ENCODE assay signal across 8 cellular contexts in genomic region chr16:68590201-68590994, GRCh38. TPM values are rescaled to one million over a fixed set of nuclear protein-coding genes. Genes with fewer than 3 reads are reported as not detected.
DNase-seq lines count a peak whose midpoint lies in the region; ATAC-seq, FAIRE-seq and TF ChIP-seq lines count a peak whose summit lies in the region.

No MANE protein-coding gene starts in this region.

- no peaks in the 10 kb centered on the region for H3K27me3 ChIP-seq in CD8-positive, alpha-beta T cell (ENCODE audit: insufficient read depth, low read length)
- H3K27me3 ChIP-seq in Karpas-422 (ENCODE audit: low read length), result no peaks in the 10 kb centered on the region
- peaks cover 0 to 3% of the 10 kb centered on the region in 2 experiments; a peak in 1 of 5 replicates for H3K27me3 ChIP-seq in HepG2 (ENCODE audit: control insufficient read depth in 1 of 2, insufficient read depth in 2 of 2, low read length in 2 of 2)

- H3K27ac Mint-ChIP-seq in CD8-positive, alpha-beta T cell, result no peak overlapping the region

- peak; percentile 52 for TF ChIP-seq CTCF in CD8-positive, alpha-beta T cell (IDR thresholded peaks at IDR 0.05)
- TF ChIP-seq CTCF in WI38 (IDR thresholded peaks at IDR 0.05; ENCODE audit: low read depth, low read length) (peak; percentile 58), HepG2 (CRISPR knock-in tag; IDR thresholded peaks at IDR 0.05) (peak; percentile 97)

- DNase-seq in CD8-positive, alpha-beta T cell, result peak; percentile 6 to 66 (median 62)
- DNase-seq in Karpas-422 (peak; percentile 83), T47D (ENCODE audit: low read depth in 1 of 2, low spot score in 1 of 2) (peak; percentile 74 to 75), HepG2 (ENCODE audit: low spot score) (peak; percentile 60), GM19238 (ENCODE audit: insufficient read length, low spot score) (no peak), DMS153 (lab: John Stamatoyannopoulos, UW) (no peak)
- peak; percentile 42 for DNase-seq in stimulated activated CD8-positive, alpha-beta memory T cell treated with anti-CD3 and anti-CD28 coated beads, Interleukin-15, amount 100 ng/mL, for 24 hours (ENCODE audit: low read depth)

- TF ChIP-seq RAD21 in HepG2 (CRISPR knock-in tag; IDR thresholded peaks at IDR 0.05), result peak; percentile 97

- no peaks in the 10 kb centered on the region for H3K9me2 ChIP-seq in Karpas-422 (replicated peaks; ENCODE audit: insufficient read depth, low read length)

- FAIRE-seq in HepG2 (lab: Jason Lieb, UNC), result peak; percentile 63

- TF ChIP-seq POLR2A in HepG2 (IDR thresholded peaks at IDR 0.05; ENCODE audit: insufficient read depth in 1 of 2, low read depth in 2 of 2, low read length in 2 of 2), result no peak

- H3K9me3 ChIP-seq in CD8-positive, alpha-beta T cell (ENCODE audit: low read length), result no peaks in the 10 kb centered on the region
- H3K9me3 ChIP-seq in Karpas-422 (ENCODE audit: low read length) (no peaks in the 10 kb centered on the region), HepG2 (ENCODE audit: low read length) (no peaks in the 10 kb centered on the region)

- H3K9ac ChIP-seq in Karpas-422 (ENCODE audit: low read length) (peak overlapping the region; percentile 35), HepG2 (ENCODE audit: insufficient read depth, low read depth, low read length) (no peak overlapping the region)

- no peaks in the 10 kb centered on the region for H3K36me3 ChIP-seq in CD8-positive, alpha-beta T cell (ENCODE audit: insufficient read depth, low read length)
- H3K36me3 ChIP-seq in Karpas-422 (ENCODE audit: insufficient read depth, low read length), result no peaks in the 10 kb centered on the region
- no peaks in the 10 kb centered on the region for H3K36me3 ChIP-seq in HepG2 (replicated peaks in 1 of 2; ENCODE audit: control insufficient read depth in 1 of 2, insufficient read depth in 2 of 2, low read length in 2 of 2)

- peak; percentile 83 for ATAC-seq in CD8-positive, alpha-beta T cell
- ATAC-seq in HepG2, result peak; percentile 100

- 7% methylated on average over 26 of the region's 26 CpGs for WGBS in HepG2 (ENCODE audit: low lambda C conversion rate)

- BruUV-seq in HepG2 (replicated peaks; lab: Mats Ljungman, UMichigan), result no TSS peak

- H3K79me2 ChIP-seq in Karpas-422 (ENCODE audit: low read length) (no peaks in the 10 kb centered on the region), HepG2 (ENCODE audit: insufficient read depth, low read length) (no peaks in the 10 kb centered on the region)

- intact Hi-C loops in CD8-positive, alpha-beta T cell (cut with DNase I, micrococcal nuclease), result loop anchor here (2.0 to 5.0 kb wide), 4 partner anchors 63 to 534 kb away; no protein-coding TSS in a partner anchor
- intact Hi-C loops in HepG2 (cut with micrococcal nuclease; ENCODE audit: unreplicated experiment), result loop anchor here (5.0 kb wide), 1 partner anchor 212 kb away; no protein-coding TSS in a partner anchor

- peaks cover 4% of the 10 kb centered on the region for H3K9me3 Mint-ChIP-seq in CD8-positive, alpha-beta T cell

- H3K27me3 Mint-ChIP-seq in CD8-positive, alpha-beta T cell (ENCODE audit: low read depth), result no peaks in the 10 kb centered on the region

- peaks cover 2% of the 10 kb centered on the region for H3K4me1 Mint-ChIP-seq in CD8-positive, alpha-beta T cell (ENCODE audit: low read depth)

- CTCF ChIA-PET in CD8-positive, alpha-beta T cell (lab: Charles Lee), result interaction anchor here (0.7 to 8.4 kb wide), 14 partner anchors 9 to 534 kb away, joined by 3 to 112 read pairs (median 7); no protein-coding TSS in a partner anchor
- CTCF ChIA-PET in HepG2 (lab: Yijun Ruan, JAX; ENCODE audit: low intra/inter-chr PET ratio, low total read pairs), result interaction anchor here (0.7 to 1.9 kb wide), 4 partner anchors 62 to 533 kb away, joined by 3 to 13 read pairs (median 8); no protein-coding TSS in a partner anchor

- no peaks in the 10 kb centered on the region for H3K4me1 ChIP-seq in CD8-positive, alpha-beta T cell (ENCODE audit: insufficient read depth, low read length)
- H3K4me1 ChIP-seq in Karpas-422 (ENCODE audit: low read length) (peaks cover 3% of the 10 kb centered on the region; the same call in 1 of the 2 replicates), HepG2 (ENCODE audit: insufficient read depth, low read length) (no peaks in the 10 kb centered on the region)

- POLR2A ChIA-PET in CD8-positive, alpha-beta T cell (lab: Charles Lee), result no interaction called here
- POLR2A ChIA-PET in HepG2 (lab: Yijun Ruan, JAX), result interaction anchor here (0.5 to 1.7 kb wide), 7 partner anchors 20 to 549 kb away, joined by 3 to 7 read pairs (median 3); partner anchors contain the start of gene TANGO6

- no peak for TF ChIP-seq EP300 in HepG2 (IDR thresholded peaks at IDR 0.05; ENCODE audit: low read depth in 2 of 2, low read length in 2 of 2)
- TF ChIP-seq EP300 in HepG2 (CRISPR knock-in tag; IDR thresholded peaks at IDR 0.05; ENCODE audit: borderline replicate concordance), result 0 out of 2 replicates have a peak, but pooled peaks have one; percentile 6

- H3K4me3 Mint-ChIP-seq in CD8-positive, alpha-beta T cell, result no peak overlapping the region

- H4K20me1 ChIP-seq in Karpas-422 (ENCODE audit: insufficient read depth, low read depth, low read length) (no peaks in the 10 kb centered on the region), HepG2 (ENCODE audit: insufficient read depth, low read length) (no peaks in the 10 kb centered on the region)

- peaks cover 2% of the 10 kb centered on the region for H3K36me3 Mint-ChIP-seq in CD8-positive, alpha-beta T cell

- no peak overlapping the region for H3K4me3 ChIP-seq in CD8-positive, alpha-beta T cell (ENCODE audit: low read depth, low read length)
- H3K4me3 ChIP-seq in Karpas-422 (ENCODE audit: low read length) (no peak overlapping the region; the same call in 1 of the 2 replicates), WI38 (ENCODE audit: low read depth, low read length) (0 out of 2 replicates have a peak overlapping the region, but pooled peaks have one; percentile 26), HepG2 (replicated peaks in 1 of 3; ENCODE audit: insufficient read depth in 1 of 3, low read depth in 2 of 3, low read length in 3 of 3) (peak overlapping the region in 1 of 3 experiments; percentile 44; a peak in 1 of 6 replicates)

- H3K4me2 ChIP-seq in Karpas-422 (ENCODE audit: low read depth, low read length, poor library complexity, severe bottlenecking) (peak overlapping the region; percentile 32), HepG2 (ENCODE audit: low read depth, low read length) (peak overlapping the region; percentile 75)

- in situ Hi-C loops in T47D (cut with HindIII; ENCODE audit: low pct_unique_long_range_greater_than_20kb, low sequenced_read_pairs), result no loop called here
- in situ Hi-C loops in HepG2 (cut with HindIII; ENCODE audit: extremely low pct_ligation_motif_present, low pct_unique_long_range_greater_than_20kb), result loop anchor here (5.0 kb wide), 1 partner anchor 63 kb away; no protein-coding TSS in a partner anchor

- H2AFZ ChIP-seq in Karpas-422 (ENCODE audit: low read length), result peak overlapping the region; percentile 37; the same call in 1 of the 2 replicates
- peak overlapping the region; percentile 50 for H2AFZ ChIP-seq in HepG2 (ENCODE audit: low read length)

- H3K27ac ChIP-seq in CD8-positive, alpha-beta T cell (ENCODE audit: low read depth, low read length), result no peak overlapping the region
- H3K27ac ChIP-seq in Karpas-422 (ENCODE audit: low read length) (no peak overlapping the region), HepG2 (ENCODE audit: extremely low read length, insufficient read depth, low read length) (no peak overlapping the region)

RNA-seq across cellular contexts. Expression of gene ZFP90, which starts 51.3 kb away (rescaled TPM):
- total RNA-seq in CD8-positive, alpha-beta T cell, result 10 to 100 TPM; 17.0 to 23.5 TPM
- total RNA-seq in Karpas-422 (2014; rRNA removed; shearing (Covaris generic); ENCODE audit: low replicate concordance), result 24.1 and 34.8 TPM in 2 replicates
- total RNA-seq in HepG2 (2016; rRNA removed; fragmentation: Illumina TruSeq; extraction: Trizol), result 17.6 and 21.9 TPM in 2 replicates
- total RNA-seq in HepG2 (2016; cell fraction: cytosol; rRNA removed; fragmentation: Illumina TruSeq; extraction: Trizol; ENCODE audit: low read depth), result 5.3 and 6.1 TPM in 2 replicates
- 16.8 and 19.8 TPM in 2 replicates for total RNA-seq in HepG2 (2016; cell fraction: insoluble cytoplasmic fraction; rRNA removed; fragmentation: Illumina TruSeq; extraction: Trizol)
- total RNA-seq in HepG2 (2016; cell fraction: membrane; rRNA removed; fragmentation: Illumina TruSeq; extraction: Trizol), result 12.0 and 12.6 TPM in 2 replicates
- 16.4 and 21.3 TPM in 2 replicates for total RNA-seq in HepG2 (2016; cell fraction: nucleus; rRNA removed; fragmentation: Illumina TruSeq; extraction: Trizol)
- polyA plus RNA-seq in HepG2 (2011; rRNA removed), result 17.6 and 18.9 TPM in 2 replicates
- polyA plus RNA-seq in HepG2 (2011; cell fraction: cytosol; rRNA removed), result 8.1 and 9.3 TPM in 2 replicates
- 36.1 and 55.4 TPM in 2 replicates for polyA plus RNA-seq in HepG2 (2011; cell fraction: nucleus; rRNA removed)
- polyA plus RNA-seq in HepG2 (2012), result 12.8 and 14.6 TPM in 2 replicates
- 4.5 and 5.6 TPM in 2 replicates for polyA plus RNA-seq in HepG2 (2016; cell fraction: cytosol; fragmentation: Illumina TruSeq; extraction: Trizol; ENCODE audit: low read depth)
- 14.3 and 14.6 TPM in 2 replicates for polyA plus RNA-seq in HepG2 (2016; cell fraction: insoluble cytoplasmic fraction; fragmentation: Illumina TruSeq; extraction: Trizol; ENCODE audit: low read depth)
- 6.2 and 9.0 TPM in 2 replicates for polyA plus RNA-seq in HepG2 (2016; cell fraction: membrane; fragmentation: Illumina TruSeq; extraction: Trizol; ENCODE audit: low read depth)
- polyA plus RNA-seq in HepG2 (2016; cell fraction: nucleus; fragmentation: Illumina TruSeq; extraction: Trizol; ENCODE audit: insufficient read depth, low read depth), result 27.9 and 29.5 TPM in 2 replicates
- 0.58 and 14.8 TPM in 2 replicates for polyA minus RNA-seq in HepG2 (2011; rRNA and poly(A)+ RNA removed; ENCODE audit: low replicate concordance)
- polyA minus RNA-seq in HepG2 (2011; cell fraction: cytosol; rRNA and poly(A)+ RNA removed), result 13.7 and 13.9 TPM in 2 replicates
- 28.3 and 40.0 TPM in 2 replicates for polyA minus RNA-seq in HepG2 (2011; cell fraction: nucleus; rRNA and poly(A)+ RNA removed)

RNA-seq across cellular contexts. Expression of gene CDH3, which starts 54.7 kb away (rescaled TPM):
- under 1 TPM; 0.22 to 0.36 TPM for total RNA-seq in CD8-positive, alpha-beta T cell
- total RNA-seq in Karpas-422 (2014; rRNA removed; shearing (Covaris generic); ENCODE audit: low replicate concordance), result 0.97 TPM in 1 of 2 replicates, not detected in the other
- total RNA-seq in HepG2 (2016; rRNA removed; fragmentation: Illumina TruSeq; extraction: Trizol), result not detected in 2 replicates
- total RNA-seq in HepG2 (2016; cell fraction: cytosol; rRNA removed; fragmentation: Illumina TruSeq; extraction: Trizol; ENCODE audit: low read depth), result not detected in 2 replicates
- total RNA-seq in HepG2 (2016; cell fraction: insoluble cytoplasmic fraction; rRNA removed; fragmentation: Illumina TruSeq; extraction: Trizol), result not detected in 2 replicates
- not detected in 2 replicates for total RNA-seq in HepG2 (2016; cell fraction: membrane; rRNA removed; fragmentation: Illumina TruSeq; extraction: Trizol)
- 0.22 TPM in 1 of 2 replicates, not detected in the other for total RNA-seq in HepG2 (2016; cell fraction: nucleus; rRNA removed; fragmentation: Illumina TruSeq; extraction: Trizol)
- polyA plus RNA-seq in HepG2 (2011; rRNA removed), result 0.11 and 0.57 TPM in 2 replicates
- polyA plus RNA-seq in HepG2 (2011; cell fraction: cytosol; rRNA removed), result 0.09 and 0.32 TPM in 2 replicates
- 0.19 and 0.23 TPM in 2 replicates for polyA plus RNA-seq in HepG2 (2011; cell fraction: nucleus; rRNA removed)
- 0.12 and 0.25 TPM in 2 replicates for polyA plus RNA-seq in HepG2 (2012)
- not detected in 2 replicates for polyA plus RNA-seq in HepG2 (2016; cell fraction: cytosol; fragmentation: Illumina TruSeq; extraction: Trizol; ENCODE audit: low read depth)
- 0.22 TPM in 1 of 2 replicates, not detected in the other for polyA plus RNA-seq in HepG2 (2016; cell fraction: insoluble cytoplasmic fraction; fragmentation: Illumina TruSeq; extraction: Trizol; ENCODE audit: low read depth)
- polyA plus RNA-seq in HepG2 (2016; cell fraction: membrane; fragmentation: Illumina TruSeq; extraction: Trizol; ENCODE audit: low read depth), result not detected in 2 replicates
- polyA plus RNA-seq in HepG2 (2016; cell fraction: nucleus; fragmentation: Illumina TruSeq; extraction: Trizol; ENCODE audit: insufficient read depth, low read depth), result not detected in 2 replicates
- 1.1 TPM in 1 of 2 replicates, not detected in the other for polyA minus RNA-seq in HepG2 (2011; rRNA and poly(A)+ RNA removed; ENCODE audit: low replicate concordance)
- not detected in 2 replicates for polyA minus RNA-seq in HepG2 (2011; cell fraction: cytosol; rRNA and poly(A)+ RNA removed)
- not detected in 2 replicates for polyA minus RNA-seq in HepG2 (2011; cell fraction: nucleus; rRNA and poly(A)+ RNA removed)

Comparison
In these comparisons a context has a peak if more than half of its experiments do, and no peak if none do; other contexts are left out.
1. DNase-seq: peak in CD8-positive, alpha-beta T cell (7 of 7), Karpas-422 (single experiment), T47D (2 of 2), HepG2 (single experiment) and stimulated activated CD8-positive, alpha-beta memory T cell treated with anti-CD3 and anti-CD28 coated beads, Interleukin-15, amount 100 ng/mL, for 24 hours (single experiment); none in GM19238 (single experiment) and DMS153 (single experiment).
2. Peak in every context shown above with its lines, with median percentiles within 50 percentile points of each other: CTCF ChIP-seq.